ENCODE assay signal across 8 cellular contexts in the genomic region with DNA sequence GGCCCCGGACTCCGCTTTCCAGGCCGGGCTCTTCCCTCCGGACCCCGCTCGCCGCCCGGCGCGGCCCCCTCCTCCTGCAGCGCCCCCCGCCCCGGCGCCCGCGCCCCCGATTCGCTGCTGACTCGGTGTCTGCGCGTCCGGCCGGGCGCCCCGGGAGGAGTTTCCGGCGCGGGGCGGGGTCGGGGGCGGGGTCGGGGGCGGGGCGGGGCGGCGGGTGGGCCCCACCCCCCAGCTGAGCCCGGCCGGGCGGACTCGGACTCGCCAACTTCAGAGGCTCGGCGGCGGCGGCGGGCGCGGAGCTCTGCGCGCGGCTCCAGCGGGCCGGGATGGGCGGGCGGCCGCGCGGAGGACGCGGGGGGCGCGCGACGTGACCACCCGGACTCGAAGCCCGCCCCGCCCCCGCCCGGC. TPM values are rescaled to one million over a fixed set of nuclear protein-coding genes. Genes with fewer than 3 reads are reported as not detected.
A peak's percentile ranks its signal among the peaks of the same experiment; 100 is the strongest.
DNase-seq lines count a peak whose midpoint lies in the region; ATAC-seq and TF ChIP-seq lines count a peak whose summit lies in the region.

A gene with protein sequence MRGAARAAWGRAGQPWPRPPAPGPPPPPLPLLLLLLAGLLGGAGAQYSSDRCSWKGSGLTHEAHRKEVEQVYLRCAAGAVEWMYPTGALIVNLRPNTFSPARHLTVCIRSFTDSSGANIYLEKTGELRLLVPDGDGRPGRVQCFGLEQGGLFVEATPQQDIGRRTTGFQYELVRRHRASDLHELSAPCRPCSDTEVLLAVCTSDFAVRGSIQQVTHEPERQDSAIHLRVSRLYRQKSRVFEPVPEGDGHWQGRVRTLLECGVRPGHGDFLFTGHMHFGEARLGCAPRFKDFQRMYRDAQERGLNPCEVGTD (plus strand): TSS at position 270 of the 408 bp plus-strand sequence. CDS start 207 bp downstream, outside the sequence.

- ATAC-seq in GM21367 (IDR thresholded peaks at IDR 0.05; ENCODE audit: unreplicated experiment), result no peak

- H3K27me3 Mint-ChIP-seq in IgD-negative memory B cell, result peaks cover 6% of the 10 kb centered on the region

- peaks cover 7% of the 10 kb centered on the region for H3K9me3 ChIP-seq in WERI-Rb-1 (ENCODE audit: severe bottlenecking)

- H3K4me3 Mint-ChIP-seq in IgD-negative memory B cell, result peak within 1 kb of the TSS; percentile 57 to 86 (median 73)

- peaks cover 39% of the 10 kb centered on the region for H3K27me3 ChIP-seq in WERI-Rb-1 (ENCODE audit: insufficient read depth, low read depth, severe bottlenecking)

- TF ChIP-seq CTCF in WERI-Rb-1 (IDR thresholded peaks at IDR 0.05; ENCODE audit: low read depth, low read length), result no peak

- H3K9me3 Mint-ChIP-seq in IgD-negative memory B cell, result no peaks in the 10 kb centered on the region

- peak; percentile 67 for TF ChIP-seq POLR2A in GM15510 (IDR thresholded peaks at IDR 0.05; ENCODE audit: borderline replicate concordance, extremely low read depth, insufficient read length)

- no peak within 1 kb of the TSS for H3K27ac ChIP-seq in WERI-Rb-1

- H3K4me3 ChIP-seq in WERI-Rb-1 (ENCODE audit: low read depth, low read length), result peak within 1 kb of the TSS; percentile 32

- H3K27ac Mint-ChIP-seq in IgD-negative memory B cell, result no peak within 1 kb of the TSS

- H3K4me1 Mint-ChIP-seq in IgD-negative memory B cell, result peaks cover 19 to 22% (median 19%) of the 10 kb centered on the region in 3 donors

- H3K36me3 ChIP-seq in WERI-Rb-1, result no peaks in the 10 kb centered on the region

- no peaks in the 10 kb centered on the region for H3K36me3 Mint-ChIP-seq in IgD-negative memory B cell

- DNase-seq in 8988T, result peak; percentile 89
- DNase-seq in WERI-Rb-1, result peak; percentile 69
- peak; percentile 29 for DNase-seq in cerebellar cortex (ENCODE audit: low spot score)
- peak; percentile 90 for DNase-seq in islet precursor cell
- peak; percentile 25 to 48 for DNase-seq in stimulated activated CD4-positive, alpha-beta T cell treated with anti-CD3 and anti-CD28 coated beads, Interleukin-12 subunit alpha, Interleukin-12 subunit beta, amount 100 ng/mL, for 24 hours (ENCODE audit: low read depth in 2 of 2)

RNA-seq across cellular contexts. Expression of the gene that starts here (rescaled TPM):
- polyA plus RNA-seq in IgD-negative memory B cell, result 2.1 TPM

Comparison
In these comparisons a context has a peak if more than half of its experiments do, and no peak if none do; other contexts are left out.
1. DNase-seq: peak in every context shown above with its lines; median percentile 90 in islet precursor cell; 89 in 8988T; 69 in WERI-Rb-1; 36 in stimulated activated CD4-positive, alpha-beta T cell treated with anti-CD3 and anti-CD28 coated beads, Interleukin-12 subunit alpha, Interleukin-12 subunit beta, amount 100 ng/mL, for 24 hours; 29 in cerebellar cortex.